In the genomic region with DNA sequence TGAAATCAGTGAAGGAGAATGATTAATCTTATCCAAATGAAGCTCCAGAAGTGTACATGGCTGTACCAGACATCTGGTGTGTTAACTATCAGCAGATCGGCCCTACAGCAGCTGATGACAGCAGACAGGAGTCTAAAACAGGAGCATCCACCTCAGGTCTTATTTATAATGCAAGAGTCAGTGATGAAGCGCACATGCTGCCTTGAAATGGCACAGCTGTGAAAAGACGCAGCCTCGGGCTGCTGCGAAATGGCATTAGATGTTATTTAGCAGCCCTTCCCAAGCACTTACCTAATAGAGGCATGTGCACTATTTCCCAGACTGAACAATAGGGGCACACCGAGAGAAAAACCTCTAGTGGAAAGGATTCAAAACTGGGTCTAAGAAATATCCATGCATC, we compare ENCODE assay signal across 16 cellular contexts.
DNase-seq lines count a peak whose midpoint lies in the region; ATAC-seq and TF ChIP-seq lines count a peak whose summit lies in the region.
"Had no signal": no experiment of that assay in that cellular context is flagged by ENCODE, and none has a peak within 500 bp of the region (broad histone marks: within the 10 kb centered on the region; RNA-seq: fewer than 3 reads in every experiment).

No MANE protein-coding gene starts in this region.

- H3K4me3 Mint-ChIP-seq in activated CD4-positive, alpha-beta memory T cell treated with anti-CD3 and anti-CD28 coated beads for 36 hours: no peak overlapping the region
- H3K4me3 Mint-ChIP-seq: activated T-helper 17 cell treated with anti-CD3 and anti-CD28 coated beads, Interleukin-2, amount 50 U/mL, for 72 hours; natural killer cell treated with Interleukin-12 subunit alpha and Interleukin-12 subunit beta and Interleukin-15 and Interleukin-18, amount 100 ng/mL, for 72 hours; type B pancreatic cell had no signal

- no peaks in the 10 kb centered on the region for H3K27me3 Mint-ChIP-seq in activated CD4-positive, alpha-beta memory T cell treated with anti-CD3 and anti-CD28 coated beads for 36 hours
- H3K27me3 Mint-ChIP-seq: activated T-helper 17 cell treated with anti-CD3 and anti-CD28 coated beads, Interleukin-2, amount 50 U/mL, for 72 hours had no signal

- H3K27ac Mint-ChIP-seq in activated CD4-positive, alpha-beta memory T cell treated with anti-CD3 and anti-CD28 coated beads for 36 hours: no peak overlapping the region
- H3K27ac Mint-ChIP-seq: activated T-helper 17 cell treated with anti-CD3 and anti-CD28 coated beads, Interleukin-2, amount 50 U/mL, for 72 hours; natural killer cell treated with Interleukin-12 subunit alpha and Interleukin-12 subunit beta and Interleukin-15 and Interleukin-18, amount 100 ng/mL, for 72 hours; type B pancreatic cell had no signal

- DNase-seq in left ventricle myocardium inferior (no peak), right cardiac atrium (no peak), SK-N-DZ (ENCODE audit: low spot score) (peak; percentile 98), hepatocyte (ENCODE audit: low spot score) (no peak), CD1c-positive myeloid dendritic cell (ENCODE audit: extremely low spot score) (no peak), HK-2 (ENCODE audit: unreplicated experiment) (no peak), DMS79 treated with DMSO at 0.1 percent for 48 hours (lab: John Stamatoyannopoulos, UW) (no peak)
- DNase-seq in activated CD4-positive, alpha-beta memory T cell treated with anti-CD3 and anti-CD28 coated beads for 36 hours: no peak
- DNase-seq: effector CD4-positive, alpha-beta T cell; left lung; NCI-H2029 treated with DMSO at 0.1 percent for 48 hours; T-helper 2 cell had no signal

- H3K4me2 ChIP-seq in hepatocyte: peak overlapping the region; percentile 12

- no peak overlapping the region for H3K27ac ChIP-seq in left ventricle myocardium inferior (replicated peaks)
- H3K27ac ChIP-seq in right cardiac atrium (ENCODE audit: low read length): no peak overlapping the region
- no peak overlapping the region for H3K27ac ChIP-seq in hepatocyte

- no peaks in the 10 kb centered on the region for H3K27me3 ChIP-seq in left ventricle myocardium inferior (ENCODE audit: low read depth)
- H3K27me3 ChIP-seq in right cardiac atrium (ENCODE audit: control insufficient read depth, insufficient read depth): no peaks in the 10 kb centered on the region
- no peaks in the 10 kb centered on the region for H3K27me3 ChIP-seq in hepatocyte
- H3K27me3 ChIP-seq: left lung had no signal

- TF ChIP-seq CTCF in left ventricle myocardium inferior (IDR thresholded peaks at IDR 0.05; ENCODE audit: borderline replicate concordance) (no peak), hepatocyte (IDR thresholded peaks at IDR 0.05; ENCODE audit: poor library complexity) (no peak)

- H3K9me3 Mint-ChIP-seq in activated CD4-positive, alpha-beta memory T cell treated with anti-CD3 and anti-CD28 coated beads for 36 hours: no peaks in the 10 kb centered on the region
- H3K9me3 Mint-ChIP-seq: natural killer cell treated with Interleukin-12 subunit alpha and Interleukin-12 subunit beta and Interleukin-15 and Interleukin-18, amount 100 ng/mL, for 72 hours had no signal

- ATAC-seq in right cardiac atrium: no peak
- ATAC-seq: activated T-helper 17 cell treated with anti-CD3 and anti-CD28 coated beads, Interleukin-2, amount 50 U/mL, for 72 hours; GM12878; left lung; natural killer cell treated with Interleukin-12 subunit alpha and Interleukin-12 subunit beta and Interleukin-15 and Interleukin-18, amount 100 ng/mL, for 72 hours had no signal

- no peaks in the 10 kb centered on the region for H4K20me1 ChIP-seq in hepatocyte (ENCODE audit: insufficient read depth, poor library complexity, severe bottlenecking)

- H3K36me3 ChIP-seq in left ventricle myocardium inferior (no peaks in the 10 kb centered on the region), hepatocyte (replicated peaks; ENCODE audit: insufficient read depth, low read depth) (no peaks in the 10 kb centered on the region)
- H3K36me3 ChIP-seq: left lung had no signal

- CTCF ChIA-PET in activated CD4-positive, alpha-beta memory T cell treated with anti-CD3 and anti-CD28 coated beads for 36 hours (lab: Charles Lee): no interaction called here

- H3K9me3 ChIP-seq in left ventricle myocardium inferior (replicated peaks) (no peaks in the 10 kb centered on the region), right cardiac atrium (ENCODE audit: control insufficient read depth, low read length) (no peaks in the 10 kb centered on the region), hepatocyte (ENCODE audit: low read depth) (no peaks in the 10 kb centered on the region)
- H3K9me3 ChIP-seq: left lung had no signal

- no peaks in the 10 kb centered on the region for H3K4me1 ChIP-seq in left ventricle myocardium inferior
- no peaks in the 10 kb centered on the region for H3K4me1 ChIP-seq in right cardiac atrium (ENCODE audit: control insufficient read depth, insufficient read depth, low read length)
- H3K4me1 ChIP-seq in hepatocyte (ENCODE audit: insufficient read depth): no peaks in the 10 kb centered on the region
- H3K4me1 ChIP-seq: left lung had no signal

- WGBS in right cardiac atrium: 37% methylated on average over 6 of the region's 6 CpGs
- WGBS in hepatocyte (ENCODE audit: low lambda C conversion rate, missing lambda C conversion rate): 38% methylated on average over 6 of the region's 6 CpGs

- H3K4me1 Mint-ChIP-seq in activated CD4-positive, alpha-beta memory T cell treated with anti-CD3 and anti-CD28 coated beads for 36 hours (ENCODE audit: low read depth): peaks cover 39% of the 10 kb centered on the region

- H3K9me2 ChIP-seq in hepatocyte (replicated peaks; ENCODE audit: insufficient read depth): no peaks in the 10 kb centered on the region

- H3K79me2 ChIP-seq in hepatocyte: no peaks in the 10 kb centered on the region

- intact Hi-C loops in left ventricle myocardium inferior (cut with micrococcal nuclease): no loop called here
- intact Hi-C loops in right cardiac atrium (cut with DNase I): no loop called here
- intact Hi-C loops in activated CD4-positive, alpha-beta memory T cell treated with anti-CD3 and anti-CD28 coated beads for 36 hours (cut with micrococcal nuclease): no loop called here

- no peak overlapping the region for H2AFZ ChIP-seq in hepatocyte

- H3K36me3 Mint-ChIP-seq in activated CD4-positive, alpha-beta memory T cell treated with anti-CD3 and anti-CD28 coated beads for 36 hours: peaks cover 4% of the 10 kb centered on the region
- H3K36me3 Mint-ChIP-seq: type B pancreatic cell had no signal

- POLR2A ChIA-PET in activated CD4-positive, alpha-beta memory T cell treated with anti-CD3 and anti-CD28 coated beads for 36 hours (lab: Charles Lee): no interaction called here

- peak overlapping the region; percentile 20 for H3K4me3 ChIP-seq in left ventricle myocardium inferior
- H3K4me3 ChIP-seq in right cardiac atrium (ENCODE audit: low read length): no peak overlapping the region
- H3K4me3 ChIP-seq in hepatocyte: no peak overlapping the region
- H3K4me3 ChIP-seq: GM12878, left lung had no signal
